ENCODE assay signal across 8 cellular contexts in genomic region chr1:55212349-55213028, GRCh38. TPM values are rescaled to one million over a fixed set of nuclear protein-coding genes. Genes with fewer than 3 reads are reported as not detected.
A peak's percentile ranks its signal among the peaks of the same experiment; 100 is the strongest.
DNase-seq lines count a peak whose midpoint lies in the region; ATAC-seq and TF ChIP-seq lines count a peak whose summit lies in the region.

No MANE protein-coding gene starts in this region.

- intact Hi-C loops in left colon (cut with DNase I, micrococcal nuclease): no loop called here

- H3K4me1 Mint-ChIP-seq in activated naive CD4-positive, alpha-beta T cell treated with anti-CD3 and anti-CD28 coated beads, Interleukin-2, amount 50 U/mL, for 24 hours: peaks cover 81% of the 10 kb centered on the region
- H3K4me1 Mint-ChIP-seq in WTC11: peaks cover 65% of the 10 kb centered on the region

- ATAC-seq in WTC11: no peak
- no peak for ATAC-seq in thoracic aorta (ENCODE audit: insufficient number of reproducible peaks, low FRiP score, low read depth)
- ATAC-seq in HG02571 (IDR thresholded peaks at IDR 0.05; ENCODE audit: unreplicated experiment): no peak
- no peak for ATAC-seq in left colon

- peaks cover 18% of the 10 kb centered on the region for H3K4me1 ChIP-seq in iPS-15b (ENCODE audit: control insufficient read depth, insufficient read depth, low read length)
- H3K4me1 ChIP-seq in thoracic aorta (ENCODE audit: control insufficient read depth in 1 of 2, low read depth in 2 of 2): peaks cover 51 to 68% of the 10 kb centered on the region in 2 donors

- peak overlapping the region in 1 of 2 donors; percentile 89 for H3K27ac ChIP-seq in thoracic aorta

- no peaks in the 10 kb centered on the region for H3K27me3 Mint-ChIP-seq in activated naive CD4-positive, alpha-beta T cell treated with anti-CD3 and anti-CD28 coated beads, Interleukin-2, amount 50 U/mL, for 24 hours
- peaks cover 3% of the 10 kb centered on the region; the same call in 1 of the 2 replicates for H3K27me3 Mint-ChIP-seq in WTC11 (ENCODE audit: low read depth)

- H3K27me3 ChIP-seq in iPS-15b (ENCODE audit: control insufficient read depth, insufficient read depth, low read length) (peaks cover 14% of the 10 kb centered on the region), thoracic aorta (replicated peaks; ENCODE audit: insufficient read depth) (no peaks in the 10 kb centered on the region)

- TF ChIP-seq CTCF in WTC11 (IDR thresholded peaks at IDR 0.05) (no peak), thoracic aorta (IDR thresholded peaks at IDR 0.05) (no peak)

- H3K9me3 Mint-ChIP-seq in activated naive CD4-positive, alpha-beta T cell treated with anti-CD3 and anti-CD28 coated beads, Interleukin-2, amount 50 U/mL, for 24 hours: no peaks in the 10 kb centered on the region
- no peaks in the 10 kb centered on the region for H3K9me3 Mint-ChIP-seq in WTC11

- no peaks in the 10 kb centered on the region for H3K36me3 ChIP-seq in iPS-15b (ENCODE audit: control insufficient read depth, insufficient read depth, low read length)
- H3K36me3 ChIP-seq in thoracic aorta: no peaks in the 10 kb centered on the region

- H3K9ac ChIP-seq in iPS-15b (ENCODE audit: low read depth, low read length): no peak overlapping the region

- H3K36me3 Mint-ChIP-seq in activated naive CD4-positive, alpha-beta T cell treated with anti-CD3 and anti-CD28 coated beads, Interleukin-2, amount 50 U/mL, for 24 hours: peaks cover 2% of the 10 kb centered on the region
- no peaks in the 10 kb centered on the region for H3K36me3 Mint-ChIP-seq in WTC11

- peak overlapping the region; percentile 49 for H3K27ac Mint-ChIP-seq in activated naive CD4-positive, alpha-beta T cell treated with anti-CD3 and anti-CD28 coated beads, Interleukin-2, amount 50 U/mL, for 24 hours
- no peak overlapping the region for H3K27ac Mint-ChIP-seq in WTC11

- POLR2A ChIA-PET in WTC11 (lab: Charles Lee): no interaction called here

- H3K9me3 ChIP-seq in iPS-15b (ENCODE audit: control insufficient read depth, insufficient read depth, low read length): no peaks in the 10 kb centered on the region
- H3K9me3 ChIP-seq in thoracic aorta: no peaks in the 10 kb centered on the region

- DNase-seq in activated naive CD4-positive, alpha-beta T cell (lab: John Stamatoyannopoulos, UW): no peak
- no peak for DNase-seq in WTC11 (ENCODE audit: low spot score)
- no peak for DNase-seq in thoracic aorta (ENCODE audit: low spot score)
- DNase-seq in ecto neural progenitor cell (ENCODE audit: low spot score): no peak
- DNase-seq in left colon: no peak

- peak overlapping the region; percentile 92 for H3K4me3 Mint-ChIP-seq in activated naive CD4-positive, alpha-beta T cell treated with anti-CD3 and anti-CD28 coated beads, Interleukin-2, amount 50 U/mL, for 24 hours
- peak overlapping the region; percentile 86 for H3K4me3 Mint-ChIP-seq in WTC11

- H3K4me3 ChIP-seq in iPS-15b (ENCODE audit: low read depth, low read length): peak overlapping the region; percentile 81
- peak overlapping the region; percentile 90 for H3K4me3 ChIP-seq in thoracic aorta

- CTCF ChIA-PET in WTC11 (lab: Charles Lee): interaction anchor here (1.8 kb wide), 1 partner anchor 69 kb away, joined by 7 read pairs; no protein-coding TSS in a partner anchor

TF ChIP-seq in WTC11, 78 proteins besides CTCF, POLR2A, EP300 and RAD21 (continues in another document):
- TF ChIP-seq E2F4 (CRISPR knock-in tag; IDR thresholded peaks at IDR 0.05; ENCODE audit: borderline replicate concordance, low read depth) (no peak), ZNF263 (CRISPR knock-in tag; IDR thresholded peaks at IDR 0.05; ENCODE audit: low read depth) (no peak), PRDM15 (CRISPR knock-in tag; IDR thresholded peaks at IDR 0.05) (no peak), ZNF219 (CRISPR knock-in tag; IDR thresholded peaks at IDR 0.05; ENCODE audit: borderline replicate concordance) (no peak), ZNF671 (CRISPR knock-in tag; IDR thresholded peaks at IDR 0.05) (no peak), TEAD4 (CRISPR knock-in tag; IDR thresholded peaks at IDR 0.05) (no peak), CDX4 (CRISPR knock-in tag; IDR thresholded peaks at IDR 0.05; ENCODE audit: borderline replicate concordance) (no peak), CREB1 (CRISPR knock-in tag; IDR thresholded peaks at IDR 0.05) (no peak)
- TF ChIP-seq, protein P1, sequence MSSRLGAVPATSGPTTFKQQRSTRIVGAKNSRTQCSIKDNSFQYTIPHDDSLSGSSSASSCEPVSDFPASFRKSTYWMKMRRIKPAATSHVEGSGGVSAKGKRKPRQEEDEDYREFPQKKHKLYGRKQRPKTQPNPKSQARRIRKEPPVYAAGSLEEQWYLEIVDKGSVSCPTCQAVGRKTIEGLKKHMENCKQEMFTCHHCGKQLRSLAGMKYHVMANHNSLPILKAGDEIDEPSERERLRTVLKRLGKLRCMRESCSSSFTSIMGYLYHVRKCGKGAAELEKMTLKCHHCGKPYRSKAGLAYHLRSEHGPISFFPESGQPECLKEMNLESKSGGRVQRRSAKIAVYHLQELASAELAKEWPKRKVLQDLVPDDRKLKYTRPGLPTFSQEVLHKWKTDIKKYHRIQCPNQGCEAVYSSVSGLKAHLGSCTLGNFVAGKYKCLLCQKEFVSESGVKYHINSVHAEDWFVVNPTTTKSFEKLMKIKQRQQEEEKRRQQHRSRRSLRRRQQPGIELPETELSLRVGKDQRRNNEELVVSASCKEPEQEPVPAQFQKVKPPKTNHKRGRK (CRISPR knock-in tag; IDR thresholded peaks at IDR 0.05; ENCODE audit: borderline replicate concordance): no peak

RNA-seq across cellular contexts. Expression of gene USP24, which starts 2.7 kb away (rescaled TPM):
- total RNA-seq in WTC11 (2021): 35.4 to 40.9 TPM (median 37.2 TPM) in 3 replicates
- total RNA-seq in thoracic aorta: 10 to 100 TPM; 47.8 to 58.5 TPM
- total RNA-seq in left colon: 10 to 100 TPM; 33.5 to 35.2 TPM
